In genomic region chr22:26592368-26593015, GRCh38 we compare ENCODE assay signal across 8 cellular contexts. TPM values are rescaled to one million over a fixed set of nuclear protein-coding genes. Genes with fewer than 3 reads are reported as not detected.
DNase-seq lines count a peak whose midpoint lies in the region; ATAC-seq and TF ChIP-seq lines count a peak whose summit lies in the region.

No MANE protein-coding gene starts in this region.

- H3K4me1 ChIP-seq in CD4-positive, CD25-positive, alpha-beta regulatory T cell (ENCODE audit: control insufficient read depth, insufficient read depth, low read length, poor library complexity, severe bottlenecking): peaks cover 48% of the 10 kb centered on the region
- peaks cover 59% of the 10 kb centered on the region for H3K4me1 ChIP-seq in MM.1S (ENCODE audit: low read length)

- no peaks in the 10 kb centered on the region for H3K9me3 ChIP-seq in CD4-positive, CD25-positive, alpha-beta regulatory T cell (ENCODE audit: control insufficient read depth in 2 of 2, low read length in 2 of 2)
- no peaks in the 10 kb centered on the region for H3K9me3 ChIP-seq in MM.1S (replicated peaks; ENCODE audit: insufficient read depth, low read length)

- intact Hi-C loops in sciatic nerve (cut with DNase I): no loop called here

- H3K4me1 Mint-ChIP-seq in CD4-positive, CD25-positive, alpha-beta regulatory T cell: peaks cover 15 to 60% (median 40%) of the 10 kb centered on the region in 4 donors
- H3K4me1 Mint-ChIP-seq in endothelial cell (ENCODE audit: unreplicated experiment): peaks cover 26% of the 10 kb centered on the region

- peak overlapping the region; percentile 55 for H3K27ac ChIP-seq in CD4-positive, CD25-positive, alpha-beta regulatory T cell (ENCODE audit: insufficient read depth, low read length, poor library complexity, severe bottlenecking)
- peak overlapping the region; percentile 93 for H3K27ac ChIP-seq in MM.1S (ENCODE audit: low read length)

- peaks cover 23% of the 10 kb centered on the region for H3K79me2 ChIP-seq in MM.1S (ENCODE audit: low read length)

- DNase-seq in CD4-positive, CD25-positive, alpha-beta regulatory T cell: peak; percentile 8 to 83 (median 40)
- DNase-seq in MM.1S (peak; percentile 96), sciatic nerve (ENCODE audit: low spot score) (no peak), endothelial cell (ENCODE audit: low spot score) (no peak), GOT3 (lab: John Stamatoyannopoulos, UW) (no peak)
- peak; percentile 73 for DNase-seq in activated effector memory CD4-positive, alpha-beta T cell treated with anti-CD3 and anti-CD28 coated beads, Interleukin-2, amount 50 U/mL, for 16 hours

- peak overlapping the region; percentile 86 to 97 (median 90) for H3K27ac Mint-ChIP-seq in CD4-positive, CD25-positive, alpha-beta regulatory T cell
- no peak overlapping the region for H3K27ac Mint-ChIP-seq in endothelial cell (ENCODE audit: unreplicated experiment)

- no peaks in the 10 kb centered on the region for H3K36me3 ChIP-seq in CD4-positive, CD25-positive, alpha-beta regulatory T cell (ENCODE audit: control insufficient read depth, insufficient read depth, low read length)
- H3K36me3 ChIP-seq in MM.1S (replicated peaks; ENCODE audit: insufficient read depth, low read length): no peaks in the 10 kb centered on the region

- no peak overlapping the region for H2AFZ ChIP-seq in MM.1S (ENCODE audit: low read length)

- H3K4me3 Mint-ChIP-seq in CD4-positive, CD25-positive, alpha-beta regulatory T cell: peak overlapping the region; percentile 37 to 77 (median 68)
- H3K4me3 Mint-ChIP-seq in endothelial cell (ENCODE audit: unreplicated experiment): no peak overlapping the region

- no peaks in the 10 kb centered on the region for H3K27me3 Mint-ChIP-seq in CD4-positive, CD25-positive, alpha-beta regulatory T cell
- no peaks in the 10 kb centered on the region for H3K27me3 Mint-ChIP-seq in endothelial cell (ENCODE audit: unreplicated experiment)

- no peaks in the 10 kb centered on the region for H3K9me3 Mint-ChIP-seq in CD4-positive, CD25-positive, alpha-beta regulatory T cell
- no peaks in the 10 kb centered on the region for H3K9me3 Mint-ChIP-seq in endothelial cell (ENCODE audit: unreplicated experiment)

- ATAC-seq in CD4-positive, CD25-positive, alpha-beta regulatory T cell (ENCODE audit: low read depth in 2 of 2): peak; percentile 34 to 57
- ATAC-seq in GM19372 (IDR thresholded peaks at IDR 0.05; ENCODE audit: low read depth, unreplicated experiment) (peak; percentile 65), sciatic nerve (no peak), HG03135 (IDR thresholded peaks at IDR 0.05; ENCODE audit: unreplicated experiment) (no peak)

- no peak for TF ChIP-seq CTCF in MM.1S (IDR thresholded peaks at IDR 0.05; ENCODE audit: low read length)
- TF ChIP-seq CTCF in endothelial cell (IDR thresholded peaks at IDR 0.05; ENCODE audit: unreplicated experiment): no peak

- peak overlapping the region; percentile 38 for H3K4me3 ChIP-seq in CD4-positive, CD25-positive, alpha-beta regulatory T cell (ENCODE audit: low read depth, low read length)
- H3K4me3 ChIP-seq in MM.1S (ENCODE audit: low read length): peak overlapping the region; percentile 52

- H3K9me2 ChIP-seq in MM.1S (replicated peaks; ENCODE audit: insufficient read depth, low read length): no peaks in the 10 kb centered on the region

- no peaks in the 10 kb centered on the region for H3K27me3 ChIP-seq in CD4-positive, CD25-positive, alpha-beta regulatory T cell (ENCODE audit: control insufficient read depth, insufficient read depth, low read length)
- H3K27me3 ChIP-seq in MM.1S (replicated peaks; ENCODE audit: insufficient read depth, low read length): no peaks in the 10 kb centered on the region

- H3F3A ChIP-seq in MM.1S (ENCODE audit: insufficient read depth, low read length): peaks cover 64% of the 10 kb centered on the region

- no peaks in the 10 kb centered on the region for H3K36me3 Mint-ChIP-seq in CD4-positive, CD25-positive, alpha-beta regulatory T cell
- H3K36me3 Mint-ChIP-seq in endothelial cell (ENCODE audit: low read depth, unreplicated experiment): no peaks in the 10 kb centered on the region

- H3K4me2 ChIP-seq in MM.1S (ENCODE audit: low read depth, low read length): peak overlapping the region; percentile 71

- peak overlapping the region; percentile 72 for H3K9ac ChIP-seq in MM.1S (ENCODE audit: low read length)

- no peaks in the 10 kb centered on the region for H4K20me1 ChIP-seq in MM.1S (ENCODE audit: insufficient read depth, low read length)

RNA-seq across cellular contexts. Expression of gene TPST2, which starts 2.6 kb away (rescaled TPM):
- total RNA-seq in CD4-positive, CD25-positive, alpha-beta regulatory T cell: 36.0 TPM
- polyA plus RNA-seq in CD4-positive, CD25-positive, alpha-beta regulatory T cell: 10 to 100 TPM; 48.1 to 64.6 (median 59.3) TPM
- total RNA-seq in sciatic nerve (26.6 TPM), endothelial cell (ENCODE audit: unreplicated experiment) (59.3 TPM)

RNA-seq across cellular contexts. Expression of gene CRYBB1, which starts 25.3 kb away (rescaled TPM):
- not detected for total RNA-seq in CD4-positive, CD25-positive, alpha-beta regulatory T cell
- polyA plus RNA-seq in CD4-positive, CD25-positive, alpha-beta regulatory T cell: not detected
- total RNA-seq in sciatic nerve (0.76 TPM), endothelial cell (ENCODE audit: unreplicated experiment) (9.5 TPM)

RNA-seq across cellular contexts. Expression of gene CRYBA4, which starts 29.3 kb away (rescaled TPM):
- total RNA-seq in CD4-positive, CD25-positive, alpha-beta regulatory T cell: not detected
- under 1 TPM in 1 of 4 donors, not detected in 3; 0.59 TPM for polyA plus RNA-seq in CD4-positive, CD25-positive, alpha-beta regulatory T cell
- total RNA-seq in sciatic nerve: not detected
- total RNA-seq in endothelial cell (ENCODE audit: unreplicated experiment): 0.46 TPM

Comparison
In these comparisons a context has a peak if more than half of its experiments do, and no peak if none do; other contexts are left out.
1. ATAC-seq: peak in CD4-positive, CD25-positive, alpha-beta regulatory T cell (2 of 2) and GM19372 (single experiment); none in sciatic nerve (single experiment) and HG03135 (single experiment).
2. DNase-seq: peak in CD4-positive, CD25-positive, alpha-beta regulatory T cell (3 of 3), MM.1S (single experiment) and activated effector memory CD4-positive, alpha-beta T cell treated with anti-CD3 and anti-CD28 coated beads, Interleukin-2, amount 50 U/mL, for 16 hours (single experiment); none in sciatic nerve (single experiment), endothelial cell (single experiment) and GOT3 (single experiment).